Comparison of ENCODE assay signal across 23 cellular contexts in the genomic region with DNA sequence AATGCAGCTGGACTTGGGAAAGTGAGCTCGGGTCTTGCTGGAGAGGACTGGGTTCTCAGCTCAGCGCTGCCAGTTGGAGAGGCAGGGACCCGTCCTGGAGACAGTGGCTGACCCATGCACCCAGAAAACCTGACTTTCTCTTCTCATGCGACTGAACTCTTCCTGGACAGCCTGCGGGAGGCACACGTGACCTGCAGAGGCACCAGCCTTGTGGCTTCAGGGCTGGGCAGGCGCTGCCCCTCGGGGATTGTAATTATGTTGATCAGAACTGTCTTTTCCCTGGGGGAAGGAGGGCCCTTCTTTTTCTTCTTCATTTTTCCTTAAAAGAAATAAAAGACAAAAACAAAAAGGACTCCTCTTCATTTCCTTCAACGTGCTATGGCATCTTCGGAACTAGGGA.
"Had no signal": no experiment of that assay in that cellular context is flagged by ENCODE, and none has a peak within 500 bp of the region (broad histone marks: within the 10 kb centered on the region; RNA-seq: fewer than 3 reads in every experiment).

No MANE protein-coding gene starts in this region.

- H3K27ac ChIP-seq: breast epithelium, epithelial cell of prostate, left ventricle myocardium inferior, spleen, uterus had no signal

- H3K4me1 Mint-ChIP-seq: activated naive CD4-positive, alpha-beta T cell treated with anti-CD3 and anti-CD28 coated beads, Interleukin-2, amount 50 U/mL, for 24 hours; central memory CD8-positive, alpha-beta T cell had no signal

- H3K27me3 ChIP-seq: breast epithelium, esophagus squamous epithelium, spleen, uterus had no signal

- H3K9me3 ChIP-seq: breast epithelium, esophagus squamous epithelium, left ventricle myocardium inferior, spleen, uterus had no signal

- H3K36me3 ChIP-seq: breast epithelium, esophagus squamous epithelium, left ventricle myocardium inferior, spleen, uterus had no signal

- H3K4me1 ChIP-seq: breast epithelium, left ventricle myocardium inferior, uterus had no signal

- H3K27ac Mint-ChIP-seq: activated CD8-positive, alpha-beta T cell treated with anti-CD3 and anti-CD28 coated beads for 36 hours; activated naive CD4-positive, alpha-beta T cell treated with anti-CD3 and anti-CD28 coated beads, Interleukin-2, amount 50 U/mL, for 24 hours; activated T-helper 2 cell treated with anti-CD3 and anti-CD28 coated beads, Interferon-gamma antibody, Interleukin-2, Interleukin-4, amounts not matched to agents 10 μg/mL and 5 μg/mL and 100 μg/mL, durations not matched to agents 14 hours and 24 hours and 36 hours had no signal

- ATAC-seq: activated CD8-positive, alpha-beta T cell treated with anti-CD3 and anti-CD28 coated beads for 36 hours; right cardiac atrium had no signal

- H3K36me3 Mint-ChIP-seq: activated naive CD4-positive, alpha-beta T cell treated with anti-CD3 and anti-CD28 coated beads, Interleukin-2, amount 50 U/mL, for 24 hours; type B pancreatic cell had no signal

- H3K4me3 Mint-ChIP-seq: activated CD8-positive, alpha-beta T cell treated with anti-CD3 and anti-CD28 coated beads for 36 hours; activated naive CD4-positive, alpha-beta T cell treated with anti-CD3 and anti-CD28 coated beads, Interleukin-2, amount 50 U/mL, for 24 hours; central memory CD8-positive, alpha-beta T cell; nephron had no signal

- H3K4me3 ChIP-seq: breast epithelium, esophagus squamous epithelium, left ventricle myocardium inferior, lung, spleen, uterus had no signal

- H3K9me3 Mint-ChIP-seq: activated CD8-positive, alpha-beta T cell treated with anti-CD3 and anti-CD28 coated beads for 36 hours; activated naive CD4-positive, alpha-beta T cell treated with anti-CD3 and anti-CD28 coated beads, Interleukin-2, amount 50 U/mL, for 24 hours; activated T-helper 2 cell treated with anti-CD3 and anti-CD28 coated beads, Interferon-gamma antibody, Interleukin-2, Interleukin-4, amounts not matched to agents 10 μg/mL and 5 μg/mL and 100 μg/mL, durations not matched to agents 14 hours and 24 hours and 36 hours had no signal

- H3K27me3 Mint-ChIP-seq: type B pancreatic cell had no signal

- DNase-seq: activated CD4-positive, alpha-beta T cell treated with anti-CD3 and anti-CD28 coated beads for 1 hour; activated CD4-positive, alpha-beta T cell treated with anti-CD3 and anti-CD28 coated beads, Interleukin-2, amount 50 U/mL, for 1 hour; activated CD8-positive, alpha-beta T cell treated with anti-CD3 and anti-CD28 coated beads for 36 hours; activated T-cell treated with anti-CD3 and anti-CD28 coated beads, Interleukin-2, amount 50 U/mL, for 48 hours; dermis blood vessel endothelial cell; effector CD4-positive, alpha-beta T cell; esophagus squamous epithelium; left ventricle myocardium inferior; right cardiac atrium; spleen; stimulated activated naive CD4-positive, alpha-beta T cell treated with Interleukin-2 at 50 U/mL for 16 hours; T1000; uterus had no signal

- FAIRE-seq: endometrium, frontal cortex had no signal
